ENCODE assay signal across 17 cellular contexts in genomic region chr6:111794300-111794699, GRCh38.
A peak's percentile ranks its signal among the peaks of the same experiment; 100 is the strongest.
DNase-seq lines count a peak whose midpoint lies in the region; ATAC-seq and TF ChIP-seq lines count a peak whose summit lies in the region.
"Had no signal": no experiment of that assay in that cellular context is flagged by ENCODE, and none has a peak within 500 bp of the region (broad histone marks: within the 10 kb centered on the region; RNA-seq: fewer than 3 reads in every experiment).

No MANE protein-coding gene starts in this region.

- no peaks in the 10 kb centered on the region for H3K27me3 ChIP-seq in Loucy (ENCODE audit: insufficient read depth, low read length, poor library complexity, severe bottlenecking)
- H3K27me3 ChIP-seq: neural progenitor cell had no signal

- H3K4me1 ChIP-seq in Loucy (ENCODE audit: insufficient read depth, low read length, poor library complexity, severe bottlenecking), result peaks cover 52% of the 10 kb centered on the region

- H3K9me3 Mint-ChIP-seq in activated T-cell treated with anti-CD3 and anti-CD28 coated beads, Interleukin-2, amount 50 U/mL, for 24 hours, result no peaks in the 10 kb centered on the region
- H3K9me3 Mint-ChIP-seq in activated naive CD8-positive, alpha-beta T cell treated with anti-CD3 and anti-CD28 coated beads for 36 hours, result peaks cover 1% of the 10 kb centered on the region
- no peaks in the 10 kb centered on the region for H3K9me3 Mint-ChIP-seq in natural killer cell treated with Interleukin-12 subunit alpha and Interleukin-12 subunit beta and Interleukin-15 and Interleukin-18, amount 100 ng/mL, for 72 hours
- H3K9me3 Mint-ChIP-seq: H9, neural progenitor cell, WTC11 had no signal

- no peak for DNase-seq in activated T-cell treated with anti-CD3 and anti-CD28 coated beads, Interleukin-2, amount 50 U/mL, for 24 hours
- DNase-seq in activated T-cell treated with anti-CD3 and anti-CD28 coated beads, Interleukin-2, amount 50 U/mL, for 48 hours, result no peak
- no peak for DNase-seq in activated naive CD8-positive, alpha-beta T cell treated with anti-CD3 and anti-CD28 coated beads for 36 hours
- DNase-seq in natural killer cell treated with Interleukin-12 subunit alpha and Interleukin-12 subunit beta and Interleukin-15 and Interleukin-18, amount 100 ng/mL, for 72 hours (ENCODE audit: low spot score), result no peak
- DNase-seq in NCI-H82 treated with DMSO at 0.1 percent for 48 hours (lab: John Stamatoyannopoulos, UW; ENCODE audit: unreplicated experiment), result no peak
- DNase-seq: amygdala, caudate nucleus, H9, mesenchymal stem cell, NCI-H1436, SIG-M5 had no signal

- no peaks in the 10 kb centered on the region for H3K9me2 ChIP-seq in Loucy (replicated peaks; ENCODE audit: low read depth, low read length)

- no peaks in the 10 kb centered on the region for H3F3A ChIP-seq in Loucy (ENCODE audit: low read depth)

- H2AFZ ChIP-seq in Loucy (ENCODE audit: low read length), result no peak overlapping the region
- H2AFZ ChIP-seq: neural progenitor cell had no signal

- ATAC-seq in natural killer cell treated with Interleukin-12 subunit alpha and Interleukin-12 subunit beta and Interleukin-15 and Interleukin-18, amount 100 ng/mL, for 72 hours, result no peak
- no peak for ATAC-seq in HG03439 (IDR thresholded peaks at IDR 0.05; ENCODE audit: unreplicated experiment)
- ATAC-seq in HG02610 (IDR thresholded peaks at IDR 0.05; ENCODE audit: unreplicated experiment), result no peak

- H3K9me3 ChIP-seq in Loucy (ENCODE audit: insufficient read depth, low read depth, low read length), result no peaks in the 10 kb centered on the region

- H3K27me3 Mint-ChIP-seq in activated T-cell treated with anti-CD3 and anti-CD28 coated beads, Interleukin-2, amount 50 U/mL, for 24 hours, result no peaks in the 10 kb centered on the region
- H3K27me3 Mint-ChIP-seq in activated naive CD8-positive, alpha-beta T cell treated with anti-CD3 and anti-CD28 coated beads for 36 hours, result no peaks in the 10 kb centered on the region
- H3K27me3 Mint-ChIP-seq in natural killer cell treated with Interleukin-12 subunit alpha and Interleukin-12 subunit beta and Interleukin-15 and Interleukin-18, amount 100 ng/mL, for 72 hours, result no peaks in the 10 kb centered on the region

- H3K36me3 ChIP-seq in Loucy (ENCODE audit: insufficient read depth, low read length), result no peaks in the 10 kb centered on the region
- H3K36me3 ChIP-seq: neural progenitor cell had no signal

- H3K4me3 Mint-ChIP-seq in activated T-cell treated with anti-CD3 and anti-CD28 coated beads, Interleukin-2, amount 50 U/mL, for 24 hours, result peak overlapping the region; percentile 76
- H3K4me3 Mint-ChIP-seq in activated naive CD8-positive, alpha-beta T cell treated with anti-CD3 and anti-CD28 coated beads for 36 hours, result peak overlapping the region; percentile 87
- H3K4me3 Mint-ChIP-seq in natural killer cell treated with Interleukin-12 subunit alpha and Interleukin-12 subunit beta and Interleukin-15 and Interleukin-18, amount 100 ng/mL, for 72 hours, result peak overlapping the region; percentile 86
- H3K4me3 Mint-ChIP-seq: H9, neural progenitor cell, WTC11 had no signal

- H3K9ac ChIP-seq in Loucy (ENCODE audit: low read depth, low read length, poor library complexity, severe bottlenecking), result peak overlapping the region; percentile 55
- H3K9ac ChIP-seq: neural progenitor cell had no signal

- peak overlapping the region; percentile 95 for H3K27ac Mint-ChIP-seq in activated T-cell treated with anti-CD3 and anti-CD28 coated beads, Interleukin-2, amount 50 U/mL, for 24 hours
- peak overlapping the region; percentile 97 for H3K27ac Mint-ChIP-seq in activated naive CD8-positive, alpha-beta T cell treated with anti-CD3 and anti-CD28 coated beads for 36 hours
- no peak overlapping the region for H3K27ac Mint-ChIP-seq in natural killer cell treated with Interleukin-12 subunit alpha and Interleukin-12 subunit beta and Interleukin-15 and Interleukin-18, amount 100 ng/mL, for 72 hours
- H3K27ac Mint-ChIP-seq: H9, WTC11 had no signal

- peak overlapping the region; percentile 68 for H3K4me2 ChIP-seq in Loucy (ENCODE audit: low read depth, low read length, poor library complexity, severe bottlenecking)
- H3K4me2 ChIP-seq: neural progenitor cell, smooth muscle cell had no signal

- H4K20me1 ChIP-seq in Loucy (ENCODE audit: insufficient read depth, low read length, poor library complexity, severe bottlenecking), result no peaks in the 10 kb centered on the region

- peak overlapping the region; percentile 60 for H3K4me3 ChIP-seq in Loucy (ENCODE audit: low read length, poor library complexity, severe bottlenecking)
- H3K4me3 ChIP-seq: neural progenitor cell, smooth muscle cell had no signal

- TF ChIP-seq CTCF in Loucy (conservative IDR thresholded peaks at IDR 0.05; ENCODE audit: low read length), result no peak

- peaks cover 83% of the 10 kb centered on the region for H3K79me2 ChIP-seq in Loucy (ENCODE audit: insufficient read depth, low read length)

- peaks cover 86% of the 10 kb centered on the region for H3K4me1 Mint-ChIP-seq in activated T-cell treated with anti-CD3 and anti-CD28 coated beads, Interleukin-2, amount 50 U/mL, for 24 hours (ENCODE audit: low read depth)
- H3K4me1 Mint-ChIP-seq in activated naive CD8-positive, alpha-beta T cell treated with anti-CD3 and anti-CD28 coated beads for 36 hours, result peaks cover 79% of the 10 kb centered on the region
- peaks cover 49 to 67% of the 10 kb centered on the region in 2 donors for H3K4me1 Mint-ChIP-seq in natural killer cell treated with Interleukin-12 subunit alpha and Interleukin-12 subunit beta and Interleukin-15 and Interleukin-18, amount 100 ng/mL, for 72 hours (ENCODE audit: low read depth in 2 of 2)

- peaks cover 84% of the 10 kb centered on the region for H3K36me3 Mint-ChIP-seq in activated T-cell treated with anti-CD3 and anti-CD28 coated beads, Interleukin-2, amount 50 U/mL, for 24 hours (ENCODE audit: low read depth)
- H3K36me3 Mint-ChIP-seq in activated naive CD8-positive, alpha-beta T cell treated with anti-CD3 and anti-CD28 coated beads for 36 hours, result peaks cover 66% of the 10 kb centered on the region
- H3K36me3 Mint-ChIP-seq in natural killer cell treated with Interleukin-12 subunit alpha and Interleukin-12 subunit beta and Interleukin-15 and Interleukin-18, amount 100 ng/mL, for 72 hours, result no peaks in the 10 kb centered on the region
- H3K36me3 Mint-ChIP-seq: WTC11 had no signal

Comparison
In these comparisons a context has a peak if more than half of its experiments do, and no peak if none do; other contexts are left out.
1. H3K27ac Mint-ChIP-seq: peak in activated T-cell treated with anti-CD3 and anti-CD28 coated beads, Interleukin-2, amount 50 U/mL, for 24 hours (single experiment) and activated naive CD8-positive, alpha-beta T cell treated with anti-CD3 and anti-CD28 coated beads for 36 hours (single experiment); none in natural killer cell treated with Interleukin-12 subunit alpha and Interleukin-12 subunit beta and Interleukin-15 and Interleukin-18, amount 100 ng/mL, for 72 hours (0 of 2).
2. Peak in every context shown above with its lines, with median percentiles within 50 percentile points of each other: H3K4me3 Mint-ChIP-seq.